23 cellular contexts compared by ENCODE assay signal in genomic region chr20:20454367-20454766, GRCh38.
"Had no signal": no experiment of that assay in that cellular context is flagged by ENCODE, and none has a peak within 500 bp of the region (broad histone marks: within the 10 kb centered on the region; RNA-seq: fewer than 3 reads in every experiment).

No MANE protein-coding gene starts in this region.

- H3K36me3 ChIP-seq: cardiac muscle cell had no signal

- H3K4me3 ChIP-seq: cardiac muscle cell, lower lobe of right lung, right lobe of liver, upper lobe of left lung had no signal

- H3K27me3 ChIP-seq: cardiac muscle cell, right lobe of liver, upper lobe of left lung had no signal

- ATAC-seq: activated CD8-positive, alpha-beta memory T cell treated with anti-CD3 and anti-CD28 coated beads, Interleukin-2, amount 10 ng/mL, durations not matched to agents 7 days and 5 days; activated CD8-positive, alpha-beta T cell treated with anti-CD3 and anti-CD28 coated beads for 36 hours; lower lobe of right lung; naive thymus-derived CD4-positive, alpha-beta T cell; right lobe of liver; SK-N-SH treated with all-trans-retinoic acid at 6 μM for 48 hours had no signal

- H3K4me3 Mint-ChIP-seq: activated CD8-positive, alpha-beta memory T cell treated with anti-CD3 and anti-CD28 coated beads, Interleukin-2, amount 10 ng/mL, durations not matched to agents 7 days and 5 days; activated CD8-positive, alpha-beta T cell treated with anti-CD3 and anti-CD28 coated beads for 36 hours; activated naive CD8-positive, alpha-beta T cell treated with anti-CD3 and anti-CD28 coated beads, Interleukin-2, amount 10 ng/mL, durations not matched to agents 7 days and 5 days; neural crest cell; T-helper 2 cell treated with Interferon-gamma antibody and Interleukin-4, amounts not matched to agents 5 μg/mL and 100 μg/mL, for 36 hours had no signal

- H3K27me3 Mint-ChIP-seq: activated CD8-positive, alpha-beta memory T cell treated with anti-CD3 and anti-CD28 coated beads, Interleukin-2, amount 10 ng/mL, durations not matched to agents 7 days and 5 days; activated CD8-positive, alpha-beta T cell treated with anti-CD3 and anti-CD28 coated beads for 36 hours; activated naive CD8-positive, alpha-beta T cell treated with anti-CD3 and anti-CD28 coated beads, Interleukin-2, amount 10 ng/mL, durations not matched to agents 7 days and 5 days; naive thymus-derived CD4-positive, alpha-beta T cell had no signal

- H3K9me3 Mint-ChIP-seq: activated CD8-positive, alpha-beta T cell treated with anti-CD3 and anti-CD28 coated beads for 36 hours; activated naive CD8-positive, alpha-beta T cell treated with anti-CD3 and anti-CD28 coated beads, Interleukin-2, amount 10 ng/mL, durations not matched to agents 7 days and 5 days; neural crest cell; T-helper 2 cell treated with Interferon-gamma antibody and Interleukin-4, amounts not matched to agents 5 μg/mL and 100 μg/mL, for 36 hours had no signal

- DNase-seq: activated CD4-positive, alpha-beta T cell treated with anti-CD3 and anti-CD28 coated beads for 1 hour; activated CD8-positive, alpha-beta memory T cell treated with anti-CD3 and anti-CD28 coated beads, Interleukin-2, amount 10 ng/mL, durations not matched to agents 7 days and 5 days; activated CD8-positive, alpha-beta T cell treated with anti-CD3 and anti-CD28 coated beads for 36 hours; activated naive CD4-positive, alpha-beta T cell treated with Interleukin-2 at 50 U/mL for 16 hours; activated naive CD8-positive, alpha-beta T cell treated with anti-CD3 and anti-CD28 coated beads, Interleukin-2, amount 10 ng/mL, durations not matched to agents 7 days and 5 days; activated T-cell treated with anti-CD3 and anti-CD28 coated beads for 4 hours; cortex of kidney; erythroblast; foreskin fibroblast; kidney; lower lobe of right lung; naive thymus-derived CD4-positive, alpha-beta T cell; occipital lobe; posterior cingulate gyrus; right lobe of liver; stimulated activated CD4-positive, alpha-beta T cell treated with anti-CD3 and anti-CD28 coated beads, Interleukin-2, amount 100 ng/mL, for 48 hours; stimulated activated CD8-positive, alpha-beta memory T cell treated with anti-CD3 and anti-CD28 coated beads, Interleukin-4, amount 100 ng/mL, for 48 hours; stimulated activated naive CD4-positive, alpha-beta T cell; upper lobe of left lung had no signal

- H3K27ac Mint-ChIP-seq: activated CD8-positive, alpha-beta memory T cell treated with anti-CD3 and anti-CD28 coated beads, Interleukin-2, amount 10 ng/mL, durations not matched to agents 7 days and 5 days; activated CD8-positive, alpha-beta T cell treated with anti-CD3 and anti-CD28 coated beads for 36 hours; activated naive CD8-positive, alpha-beta T cell treated with anti-CD3 and anti-CD28 coated beads, Interleukin-2, amount 10 ng/mL, durations not matched to agents 7 days and 5 days; T-helper 2 cell treated with Interferon-gamma antibody and Interleukin-4, amounts not matched to agents 5 μg/mL and 100 μg/mL, for 36 hours had no signal

- H3K27ac ChIP-seq: cardiac muscle cell, lower lobe of right lung, right lobe of liver, upper lobe of left lung had no signal

- H3K9me3 ChIP-seq: lower lobe of right lung, right lobe of liver, upper lobe of left lung had no signal
